ENCODE assay signal across 7 cellular contexts in the genomic region with DNA sequence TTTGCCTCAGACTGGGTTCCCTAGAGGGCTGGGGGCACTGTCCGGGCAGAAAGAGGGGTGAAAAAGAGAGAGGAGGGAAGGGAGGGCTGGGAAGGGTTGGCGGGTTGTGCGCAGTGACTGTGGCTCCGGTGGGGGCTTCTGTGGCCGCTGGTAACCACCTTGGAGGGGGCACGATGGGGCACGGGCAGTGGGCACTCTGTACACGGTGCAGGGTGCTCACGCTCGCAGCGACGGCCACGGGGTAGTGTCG. TPM values are rescaled to one million over a fixed set of nuclear protein-coding genes. Genes with fewer than 3 reads are reported as not detected.
DNase-seq lines count a peak whose midpoint lies in the region; ATAC-seq and TF ChIP-seq lines count a peak whose summit lies in the region.

No MANE protein-coding gene starts in this region.

- intact Hi-C loops in lower lobe of right lung (cut with DNase I) = no loop called here

- ATAC-seq in lower lobe of right lung = no peak

- H3K79me2 ChIP-seq in MM.1S (ENCODE audit: low read length) = no peaks in the 10 kb centered on the region

- DNase-seq in MM.1S (no peak), cardiac fibroblast (ENCODE audit: low read depth in 2 of 2) (no peak), lower lobe of right lung (no peak), SK-N-DZ (ENCODE audit: low spot score) (no peak), nucleus accumbens (lab: John Stamatoyannopoulos, UW) (no peak), NCI-H748 treated with DMSO at 0.1 percent for 48 hours (lab: John Stamatoyannopoulos, UW) (no peak)

- H3F3A ChIP-seq in MM.1S (ENCODE audit: insufficient read depth, low read length) = no peaks in the 10 kb centered on the region

- H3K4me2 ChIP-seq in MM.1S (ENCODE audit: low read depth, low read length) = peak overlapping the region; percentile 97; the same call in 1 of the 2 replicates

- no peak overlapping the region for H3K9ac ChIP-seq in MM.1S (ENCODE audit: low read length)
- H3K9ac ChIP-seq in subcutaneous abdominal adipose tissue (ENCODE audit: low read length in 5 of 5) = no peak overlapping the region

- H3K4me3 ChIP-seq in MM.1S (ENCODE audit: low read length) (no peak overlapping the region), cardiac fibroblast (replicated peaks in 1 of 2; ENCODE audit: low read depth in 2 of 2, low read length in 2 of 2) (peak overlapping the region; percentile 26 to 51), lower lobe of right lung (peak overlapping the region; percentile 73), subcutaneous abdominal adipose tissue (ENCODE audit: low read depth in 1 of 5, low read length in 5 of 5) (peak overlapping the region in 3 of 5 donors; percentile 54 to 70 (median 62))

- no peaks in the 10 kb centered on the region for H3K9me3 ChIP-seq in MM.1S (replicated peaks; ENCODE audit: insufficient read depth, low read length)
- no peaks in the 10 kb centered on the region for H3K9me3 ChIP-seq in lower lobe of right lung
- no peaks in the 10 kb centered on the region for H3K9me3 ChIP-seq in subcutaneous abdominal adipose tissue (ENCODE audit: control insufficient read depth in 5 of 5, low read length in 5 of 5)

- no peaks in the 10 kb centered on the region for H3K4me1 ChIP-seq in MM.1S (ENCODE audit: low read length)
- H3K4me1 ChIP-seq in lower lobe of right lung = peaks cover 39% of the 10 kb centered on the region
- H3K4me1 ChIP-seq in subcutaneous abdominal adipose tissue (ENCODE audit: control insufficient read depth in 5 of 5, insufficient read depth in 5 of 5, low read length in 5 of 5) = peaks cover 0 to 22% (median 15%) of the 10 kb centered on the region in 5 donors

- no peaks in the 10 kb centered on the region for H3K27me3 ChIP-seq in MM.1S (replicated peaks; ENCODE audit: insufficient read depth, low read length)
- H3K27me3 ChIP-seq in lower lobe of right lung (ENCODE audit: low read depth) = peaks cover 16% of the 10 kb centered on the region
- peaks cover 10 to 25% (median 14%) of the 10 kb centered on the region in 5 donors for H3K27me3 ChIP-seq in subcutaneous abdominal adipose tissue (ENCODE audit: control insufficient read depth in 5 of 5, insufficient read depth in 4 of 5, low read length in 5 of 5)

- no peak overlapping the region for H2AFZ ChIP-seq in MM.1S (ENCODE audit: low read length)

- H3K27ac ChIP-seq in MM.1S (ENCODE audit: low read length) = no peak overlapping the region
- peak overlapping the region; percentile 86 for H3K27ac ChIP-seq in lower lobe of right lung
- H3K27ac ChIP-seq in subcutaneous abdominal adipose tissue (ENCODE audit: low read depth, low read length) = no peak overlapping the region

- TF ChIP-seq CTCF in MM.1S (IDR thresholded peaks at IDR 0.05; ENCODE audit: low read length) (no peak), cardiac fibroblast (IDR thresholded peaks at IDR 0.05; ENCODE audit: low read depth, low read length) (no peak), lower lobe of right lung (IDR thresholded peaks at IDR 0.05) (no peak)

- H4K20me1 ChIP-seq in MM.1S (ENCODE audit: insufficient read depth, low read length) = no peaks in the 10 kb centered on the region

- no peaks in the 10 kb centered on the region for H3K9me2 ChIP-seq in MM.1S (replicated peaks; ENCODE audit: insufficient read depth, low read length)

- H3K36me3 ChIP-seq in MM.1S (replicated peaks; ENCODE audit: insufficient read depth, low read length) (no peaks in the 10 kb centered on the region), lower lobe of right lung (no peaks in the 10 kb centered on the region), subcutaneous abdominal adipose tissue (ENCODE audit: control insufficient read depth in 5 of 5, insufficient read depth in 5 of 5, low read length in 5 of 5) (no peaks in the 10 kb centered on the region)

RNA-seq across cellular contexts. Expression of gene PLLP, which starts 0.6 kb away (rescaled TPM):
- 77.5 TPM for total RNA-seq in lower lobe of right lung
- polyA plus RNA-seq in SK-N-DZ (2014; cell fraction: cytosol; rRNA removed) = 1.3 and 3.9 TPM in 2 replicates
- 1.8 and 2.1 TPM in 2 replicates for polyA plus RNA-seq in SK-N-DZ (2014; cell fraction: nucleus; rRNA removed)

RNA-seq across cellular contexts. Expression of gene ARL2BP, which starts 38.8 kb away (rescaled TPM):
- 58.1 TPM for total RNA-seq in lower lobe of right lung
- polyA plus RNA-seq in SK-N-DZ (2014; cell fraction: cytosol; rRNA removed) = 94.3 and 103 TPM in 2 replicates
- 43.5 and 43.9 TPM in 2 replicates for polyA plus RNA-seq in SK-N-DZ (2014; cell fraction: nucleus; rRNA removed)
